In genomic region chr21:29078884-29079765, GRCh38 we compare ENCODE assay signal across 8 cellular contexts. TPM values are rescaled to one million over a fixed set of nuclear protein-coding genes. Genes with fewer than 3 reads are reported as not detected.
DNase-seq lines count a peak whose midpoint lies in the region; ATAC-seq and TF ChIP-seq lines count a peak whose summit lies in the region.

No MANE protein-coding gene starts in this region.

- H2AFZ ChIP-seq in SU-DHL-6 (ENCODE audit: low read depth, low read length, severe bottlenecking) = peak overlapping the region; percentile 61
- no peak overlapping the region for H2AFZ ChIP-seq in hepatocyte

- H3K79me2 ChIP-seq in SU-DHL-6 (ENCODE audit: insufficient read depth, low read length) = peaks cover 5% of the 10 kb centered on the region; the same call in 1 of the 2 replicates
- H3K79me2 ChIP-seq in hepatocyte = no peaks in the 10 kb centered on the region

- H3K4me3 ChIP-seq in SU-DHL-6 (ENCODE audit: insufficient read depth, low read length, poor library complexity, severe bottlenecking) (no peak overlapping the region), hepatocyte (no peak overlapping the region)

- H3K27me3 ChIP-seq in SU-DHL-6 (ENCODE audit: low read length) (no peaks in the 10 kb centered on the region), hepatocyte (no peaks in the 10 kb centered on the region)

- TF ChIP-seq CTCF in SU-DHL-6 (IDR thresholded peaks at IDR 0.05; ENCODE audit: insufficient read depth, low read length, poor library complexity, severe bottlenecking) (no peak), hepatocyte (IDR thresholded peaks at IDR 0.05; ENCODE audit: poor library complexity) (no peak)

- H4K20me1 ChIP-seq in SU-DHL-6 (ENCODE audit: low read depth, low read length) = no peaks in the 10 kb centered on the region
- no peaks in the 10 kb centered on the region for H4K20me1 ChIP-seq in hepatocyte (ENCODE audit: insufficient read depth, poor library complexity, severe bottlenecking)

- H3K4me1 ChIP-seq in hepatocyte (ENCODE audit: insufficient read depth) = no peaks in the 10 kb centered on the region

- peak; percentile 64 for ATAC-seq in HG03135 (IDR thresholded peaks at IDR 0.05; ENCODE audit: unreplicated experiment)

- WGBS in hepatocyte (ENCODE audit: low lambda C conversion rate, missing lambda C conversion rate) = 79% methylated on average over 8 of the region's 8 CpGs

- H3K9me2 ChIP-seq in SU-DHL-6 (replicated peaks; ENCODE audit: insufficient read depth, low read length) (no peaks in the 10 kb centered on the region), hepatocyte (replicated peaks; ENCODE audit: insufficient read depth) (no peaks in the 10 kb centered on the region)

- peaks cover 31% of the 10 kb centered on the region for H3F3A ChIP-seq in SU-DHL-6 (ENCODE audit: insufficient read depth)

- H3K27ac ChIP-seq in SU-DHL-6 (ENCODE audit: low read depth, low read length) (peak overlapping the region; percentile 74), hepatocyte (no peak overlapping the region)

- H3K4me2 ChIP-seq in SU-DHL-6 (ENCODE audit: low read depth, low read length, poor library complexity, severe bottlenecking) (peak overlapping the region; percentile 68), hepatocyte (no peak overlapping the region)

- no peaks in the 10 kb centered on the region for H3K9me3 ChIP-seq in SU-DHL-6 (ENCODE audit: insufficient read depth, low read length)
- no peaks in the 10 kb centered on the region for H3K9me3 ChIP-seq in hepatocyte (ENCODE audit: low read depth)

- H3K36me3 ChIP-seq in SU-DHL-6 (ENCODE audit: low read length) (no peaks in the 10 kb centered on the region), hepatocyte (replicated peaks; ENCODE audit: insufficient read depth, low read depth) (no peaks in the 10 kb centered on the region)

- H3K9ac ChIP-seq in SU-DHL-6 (ENCODE audit: low read length) = peak overlapping the region; percentile 24; the same call in 1 of the 2 replicates

- DNase-seq in activated CD4-positive, alpha-beta T cell treated with anti-CD3 and anti-CD28 coated beads for 4 hours = peak; percentile 18
- DNase-seq in activated CD4-positive, alpha-beta T cell treated with anti-CD3 and anti-CD28 coated beads, Interleukin-2, amount 50 U/mL, for 1 hour = no peak
- peak; percentile 13 for DNase-seq in foreskin melanocyte
- DNase-seq in hepatocyte (ENCODE audit: low spot score) = no peak
- DNase-seq in middle frontal gyrus (ENCODE audit: extremely low spot score, low spot score) = no peak
- DNase-seq in dedifferentiated amniotic fluid mesenchymal stem cell (ENCODE audit: extremely low spot score) = no peak

RNA-seq across cellular contexts. Expression of gene CCT8, which starts 5.7 kb away (rescaled TPM):
- 178 and 196 TPM in 2 replicates for total RNA-seq in hepatocyte
- polyA plus RNA-seq in hepatocyte = 118 and 125 TPM in 2 replicates

RNA-seq across cellular contexts. Expression of gene MAP3K7CL, which starts 51.3 kb away (rescaled TPM):
- total RNA-seq in hepatocyte = 0.16 TPM in 1 of 2 replicates, not detected in the other
- 0.59 and 0.64 TPM in 2 replicates for polyA plus RNA-seq in hepatocyte

RNA-seq across cellular contexts. Expression of gene USP16, which starts 54.7 kb away (rescaled TPM):
- total RNA-seq in hepatocyte = 30.7 and 35.8 TPM in 2 replicates
- 25.9 and 35.6 TPM in 2 replicates for polyA plus RNA-seq in hepatocyte

RNA-seq across cellular contexts. Expression of gene RWDD2B, which starts 60.0 kb away (rescaled TPM):
- 7.8 and 9.8 TPM in 2 replicates for total RNA-seq in hepatocyte
- 3.9 and 4.7 TPM in 2 replicates for polyA plus RNA-seq in hepatocyte

Comparison
In these comparisons a context has a peak if more than half of its experiments do, and no peak if none do; other contexts are left out.
1. DNase-seq: peak in activated CD4-positive, alpha-beta T cell treated with anti-CD3 and anti-CD28 coated beads for 4 hours (2 of 2) and foreskin melanocyte (single experiment); none in activated CD4-positive, alpha-beta T cell treated with anti-CD3 and anti-CD28 coated beads, Interleukin-2, amount 50 U/mL, for 1 hour (single experiment), hepatocyte (single experiment), middle frontal gyrus (single experiment) and dedifferentiated amniotic fluid mesenchymal stem cell (single experiment).